ENCODE assay signal across 8 cellular contexts in genomic region chr14:99480856-99481744, GRCh38. TPM values are rescaled to one million over a fixed set of nuclear protein-coding genes. Genes with fewer than 3 reads are reported as not detected.
A peak's percentile ranks its signal among the peaks of the same experiment; 100 is the strongest.
DNase-seq lines count a peak whose midpoint lies in the region; ATAC-seq, FAIRE-seq and TF ChIP-seq lines count a peak whose summit lies in the region.

TSS of gene CCNK (plus strand) at chr14:99481409. CDS start at chr14:99492678, 11,269 bp downstream.
TSS of gene SETD3 (minus strand) at chr14:99480859. CDS start at chr14:99465805, 15,054 bp downstream.

- peak within 1 kb of the TSS; percentile 97 for H3K4me2 ChIP-seq in trophoblast cell (ENCODE audit: low read length)

- H3K27me3 ChIP-seq in adrenal gland (no peaks in the 10 kb centered on the region), trophoblast cell (ENCODE audit: insufficient read depth, low read length) (no peaks in the 10 kb centered on the region), transverse colon (no peaks in the 10 kb centered on the region)

- H3K23ac ChIP-seq in trophoblast cell (ENCODE audit: low read length) = peak within 1 kb of the TSS; percentile 99

- H3K36me3 ChIP-seq in adrenal gland (replicated peaks in 1 of 2) (no peaks in the 10 kb centered on the region), trophoblast cell (ENCODE audit: control insufficient read depth in 1 of 2, insufficient read depth in 2 of 2, low read length in 2 of 2) (no peaks in the 10 kb centered on the region), transverse colon (no peaks in the 10 kb centered on the region)

- H3K4me3 ChIP-seq in adrenal gland = peak within 1 kb of the TSS; percentile 64 to 91 (median 70)
- H3K4me3 ChIP-seq in trophoblast cell (ENCODE audit: low read depth, low read length) = peak within 1 kb of the TSS; percentile 98
- peak within 1 kb of the TSS; percentile 89 to 98 (median 98) for H3K4me3 ChIP-seq in transverse colon

- ATAC-seq in HG02852 (IDR thresholded peaks at IDR 0.05; ENCODE audit: unreplicated experiment) = peak; percentile 86

- H2BK12ac ChIP-seq in trophoblast cell (ENCODE audit: low read length) = peak within 1 kb of the TSS; percentile 30

- peak within 1 kb of the TSS; percentile 83 for H4K12ac ChIP-seq in trophoblast cell (ENCODE audit: low read depth, low read length)

- peaks cover 27% of the 10 kb centered on the region for H3K79me2 ChIP-seq in trophoblast cell (ENCODE audit: control insufficient read depth, insufficient read depth, low read length, poor library complexity)

- peak within 1 kb of the TSS; percentile 91 for H3K18ac ChIP-seq in trophoblast cell (ENCODE audit: low read length)

- DNase-seq in GM12892 (ENCODE audit: insufficient read length) (peak; percentile 94), NCI-H146 (lab: John Stamatoyannopoulos, UW) (peak; percentile 98), T-helper 1 cell (peak; percentile 100), adrenal gland (peak; percentile 100), cardiac septum (ENCODE audit: low spot score) (peak; percentile 100), trophoblast cell (peak; percentile 100), transverse colon (peak; percentile 100)

- H3K14ac ChIP-seq in trophoblast cell (ENCODE audit: low read length) = peak within 1 kb of the TSS; percentile 95

- peak within 1 kb of the TSS; percentile 75 for H3K9ac ChIP-seq in trophoblast cell (ENCODE audit: low read length)

- peak within 1 kb of the TSS; percentile 88 for H4K91ac ChIP-seq in trophoblast cell (ENCODE audit: low read depth, low read length)

- TF ChIP-seq CTCF in adrenal gland (IDR thresholded peaks at IDR 0.05) (no peak), transverse colon (IDR thresholded peaks at IDR 0.05) (no peak)

- in situ Hi-C loops in transverse colon (cut with MboI; ENCODE audit: low pct_ligation_motif_present in 1 of 4, low pct_unique_long_range_greater_than_20kb in 1 of 4, low sequenced_read_pairs in 3 of 4) = no loop called here

- intact Hi-C loops in adrenal gland (cut with DNase I) = no loop called here
- intact Hi-C loops in cardiac septum (cut with DNase I) = no loop called here
- intact Hi-C loops in transverse colon (cut with DNase I; ENCODE audit: low total_unique reads) = no loop called here

- H2BK5ac ChIP-seq in trophoblast cell (ENCODE audit: low read depth, low read length, poor library complexity) = peak within 1 kb of the TSS; percentile 77

- H4K8ac ChIP-seq in trophoblast cell (ENCODE audit: low read depth, low read length) = peak within 1 kb of the TSS; percentile 94

- H3K4me1 ChIP-seq in adrenal gland (replicated peaks in 1 of 2) (peaks cover 22 to 57% of the 10 kb centered on the region in 2 donors), trophoblast cell (ENCODE audit: control insufficient read depth in 1 of 2, insufficient read depth in 2 of 2, low read length in 2 of 2) (peaks cover 3 to 11% of the 10 kb centered on the region in 2 experiments), transverse colon (peaks cover 25 to 48% (median 29%) of the 10 kb centered on the region in 4 donors)

- H3K27ac ChIP-seq in adrenal gland (peak within 1 kb of the TSS; percentile 23 to 98 (median 89)), trophoblast cell (ENCODE audit: low read depth, low read length) (peak within 1 kb of the TSS; percentile 91), transverse colon (peak within 1 kb of the TSS; percentile 93 to 99 (median 98))

- no peak for TF ChIP-seq EP300 in transverse colon (IDR thresholded peaks at IDR 0.05; ENCODE audit: low read depth)

- peak within 1 kb of the TSS; percentile 44 for H2BK120ac ChIP-seq in trophoblast cell (ENCODE audit: insufficient read depth, low read length, poor library complexity)

- peak within 1 kb of the TSS; percentile 74 for H2AK5ac ChIP-seq in trophoblast cell (ENCODE audit: low read length)

- no peaks in the 10 kb centered on the region for H3K9me3 ChIP-seq in adrenal gland (replicated peaks in 1 of 3)
- no peaks in the 10 kb centered on the region for H3K9me3 ChIP-seq in trophoblast cell (ENCODE audit: insufficient read depth, low read depth, low read length)
- no peaks in the 10 kb centered on the region for H3K9me3 ChIP-seq in transverse colon

- H3K4ac ChIP-seq in trophoblast cell (ENCODE audit: low read depth, low read length) = peak within 1 kb of the TSS; percentile 95

- WGBS in adrenal gland, 4 donors = 0 to 4% (median 0%) methylated on average over 5 to 92 of the region's 92 CpGs
- WGBS in trophoblast cell (ENCODE audit: extremely low coverage, insufficient coverage, insufficient read length) = no CpG with 5 or more reads among the region's 92 CpGs
- WGBS in transverse colon (ENCODE audit: low coverage in 1 of 2), 2 donors = 0 to 1% methylated on average over 15 to 48 of the region's 92 CpGs

- FAIRE-seq in GM12892 (lab: Jason Lieb, UNC) = peak; percentile 99

- H3K79me1 ChIP-seq in trophoblast cell (ENCODE audit: low read length) = peaks cover 12% of the 10 kb centered on the region

- peak; percentile 92 for TF ChIP-seq POLR2A in GM12892 (IDR thresholded peaks at IDR 0.05; ENCODE audit: low read depth, low read length)
- peak; percentile 87 to 95 for TF ChIP-seq POLR2A in adrenal gland (IDR thresholded peaks at IDR 0.05)
- peak; percentile 98 for TF ChIP-seq POLR2A in transverse colon (IDR thresholded peaks at IDR 0.05)

- H2AFZ ChIP-seq in trophoblast cell (ENCODE audit: insufficient read depth, low read length, poor library complexity) = peak within 1 kb of the TSS; percentile 95

RNA-seq across cellular contexts. Expression of gene CCNK, which starts in this region (rescaled TPM):
- 43.2 TPM for polyA plus RNA-seq in GM12892 (2012; ENCODE audit: missing spikeins)
- total RNA-seq in adrenal gland (10 to 100 TPM in 7 of 8 donors, 1 to 10 TPM in 1; 9.9 to 39.5 (median 27.6) TPM), cardiac septum (31.2 TPM), transverse colon (10 to 100 TPM; 14.5 to 42.6 (median 31.3) TPM)
- 10 to 100 TPM; 12.2 to 44.3 (median 13.0) TPM for polyA plus RNA-seq in adrenal gland
- polyA plus RNA-seq in trophoblast cell (2013) = 105 TPM in 2 replicates

RNA-seq across cellular contexts. Expression of gene SETD3, which starts in this region (rescaled TPM):
- polyA plus RNA-seq in GM12892 (2012; ENCODE audit: missing spikeins) = 31.5 TPM
- 10 to 100 TPM; 34.6 to 58.6 (median 47.3) TPM for total RNA-seq in adrenal gland
- 10 to 100 TPM; 23.1 to 56.8 (median 23.9) TPM for polyA plus RNA-seq in adrenal gland
- 135 TPM for total RNA-seq in cardiac septum
- 81.6 and 81.8 TPM in 2 replicates for polyA plus RNA-seq in trophoblast cell (2013)
- 100 to 1,000 TPM in 1 of 4 donors, 10 to 100 TPM in 3; 50.1 to 224 (median 68.8) TPM for total RNA-seq in transverse colon

Comparison
In these comparisons a context has a peak if more than half of its experiments do, and no peak if none do; other contexts are left out.
1. Peak in every context shown above with its lines: DNase-seq, ATAC-seq, H3K4me3 ChIP-seq and H3K27ac ChIP-seq.